In genomic region chr13:23466144-23467002, GRCh38 we compare ENCODE assay signal across 8 cellular contexts.
A peak's percentile ranks its signal among the peaks of the same experiment; 100 is the strongest.
DNase-seq lines count a peak whose midpoint lies in the region; ATAC-seq and TF ChIP-seq lines count a peak whose summit lies in the region.

No MANE protein-coding gene starts in this region.

- H3K36me3 ChIP-seq in effector memory CD4-positive, alpha-beta T cell (ENCODE audit: control insufficient read depth, insufficient read depth, low read length): no peaks in the 10 kb centered on the region

- H3K27ac Mint-ChIP-seq in memory B cell: no peak overlapping the region

- ATAC-seq in HG03196 (IDR thresholded peaks at IDR 0.05; ENCODE audit: unreplicated experiment) (peak; percentile 83), memory B cell (ENCODE audit: low read depth) (peak; percentile 89)

- no peaks in the 10 kb centered on the region for H3K4me1 ChIP-seq in effector memory CD4-positive, alpha-beta T cell (ENCODE audit: control insufficient read depth, insufficient read depth, low read length, poor library complexity, severe bottlenecking)

- H3K36me3 Mint-ChIP-seq in memory B cell: no peaks in the 10 kb centered on the region

- peaks cover 8% of the 10 kb centered on the region for H3K27me3 Mint-ChIP-seq in memory B cell

- in situ Hi-C loops in GM18951 (cut with MboI; ENCODE audit: low sequenced_read_pairs, unreplicated experiment): loop anchor here (25.0 kb wide), 1 partner anchor 421 kb away; the partner anchor contains the start of genes C1QTNF9B and MIPEP

- DNase-seq in AG10803 (ENCODE audit: low read depth) (peak; percentile 76), NCI-H526 treated with DMSO at 0.1 percent for 48 hours (lab: John Stamatoyannopoulos, UW) (peak; percentile 81), memory B cell (ENCODE audit: low spot score in 2 of 2) (peak; percentile 52 to 63)
- DNase-seq in activated CD8-positive, alpha-beta memory T cell treated with anti-CD3 and anti-CD28 coated beads for 24 hours: peak; percentile 87
- peak; percentile 4 to 34 (median 17) for DNase-seq in effector memory CD4-positive, alpha-beta T cell
- peak; percentile 8 for DNase-seq in stimulated activated CD8-positive, alpha-beta memory T cell treated with anti-CD3 and anti-CD28 coated beads, Interleukin-15, amount 100 ng/mL, for 1 hour (ENCODE audit: low read depth)

- TF ChIP-seq POLR2A in GM18951 (IDR thresholded peaks at IDR 0.05; ENCODE audit: extremely low read depth, insufficient read depth, insufficient read length): peak; percentile 15

- H3K4me3 Mint-ChIP-seq in memory B cell: peak overlapping the region; percentile 86

- peak; percentile 64 for TF ChIP-seq CTCF in AG10803 (conservative IDR thresholded peaks at IDR 0.05; ENCODE audit: low read length)

- no peaks in the 10 kb centered on the region for H3K9me3 ChIP-seq in effector memory CD4-positive, alpha-beta T cell (ENCODE audit: control insufficient read depth, low read length)

- H3K27ac ChIP-seq in effector memory CD4-positive, alpha-beta T cell (ENCODE audit: insufficient read depth, low read length, poor library complexity, severe bottlenecking): no peak overlapping the region

- peak overlapping the region; percentile 63 for H3K4me3 ChIP-seq in AG10803 (ENCODE audit: low read length)
- peak overlapping the region; percentile 46 for H3K4me3 ChIP-seq in effector memory CD4-positive, alpha-beta T cell (ENCODE audit: insufficient read depth, low read depth, low read length, poor library complexity, severe bottlenecking)

- no peaks in the 10 kb centered on the region for H3K27me3 ChIP-seq in effector memory CD4-positive, alpha-beta T cell (replicated peaks; ENCODE audit: control insufficient read depth, insufficient read depth, low read length, poor library complexity, severe bottlenecking)

- H3K9me3 Mint-ChIP-seq in memory B cell: no peaks in the 10 kb centered on the region

- peaks cover 2% of the 10 kb centered on the region for H3K4me1 Mint-ChIP-seq in memory B cell

Comparison
In these comparisons a context has a peak if more than half of its experiments do, and no peak if none do; other contexts are left out.
1. DNase-seq: peak in every context shown above with its lines; median percentile 87 in activated CD8-positive, alpha-beta memory T cell treated with anti-CD3 and anti-CD28 coated beads for 24 hours; 81 in NCI-H526 treated with DMSO at 0.1 percent for 48 hours; 76 in AG10803; 58 in memory B cell; 17 in effector memory CD4-positive, alpha-beta T cell; 8 in stimulated activated CD8-positive, alpha-beta memory T cell treated with anti-CD3 and anti-CD28 coated beads, Interleukin-15, amount 100 ng/mL, for 1 hour.